Comparison of ENCODE assay signal across 1 cellular context in the genomic region with DNA sequence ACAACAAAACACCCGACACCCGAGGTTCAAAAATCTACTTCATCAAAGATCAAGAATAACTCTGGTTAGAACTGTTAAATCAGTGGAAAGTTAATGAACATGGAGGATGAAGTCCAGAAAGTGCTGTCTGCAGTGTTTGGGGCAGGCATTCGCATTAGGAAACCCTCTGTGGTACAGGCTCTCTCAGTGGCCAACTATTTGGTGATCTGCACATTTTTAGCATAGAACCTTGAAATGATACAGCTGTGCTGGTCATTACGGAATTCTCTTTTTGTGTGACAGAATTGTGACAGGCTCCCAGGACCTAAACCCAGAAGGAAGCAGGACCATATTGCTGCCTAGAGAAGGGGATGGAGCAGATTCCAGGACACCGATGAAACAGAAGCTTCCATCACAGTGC.
TF ChIP-seq lines count a peak whose summit lies in the region.

No MANE protein-coding gene starts in this region.

TF ChIP-seq in IMR-90, 13 proteins besides CTCF, POLR2A, EP300 and RAD21 (continued from another document):
- TF ChIP-seq, protein P1, sequence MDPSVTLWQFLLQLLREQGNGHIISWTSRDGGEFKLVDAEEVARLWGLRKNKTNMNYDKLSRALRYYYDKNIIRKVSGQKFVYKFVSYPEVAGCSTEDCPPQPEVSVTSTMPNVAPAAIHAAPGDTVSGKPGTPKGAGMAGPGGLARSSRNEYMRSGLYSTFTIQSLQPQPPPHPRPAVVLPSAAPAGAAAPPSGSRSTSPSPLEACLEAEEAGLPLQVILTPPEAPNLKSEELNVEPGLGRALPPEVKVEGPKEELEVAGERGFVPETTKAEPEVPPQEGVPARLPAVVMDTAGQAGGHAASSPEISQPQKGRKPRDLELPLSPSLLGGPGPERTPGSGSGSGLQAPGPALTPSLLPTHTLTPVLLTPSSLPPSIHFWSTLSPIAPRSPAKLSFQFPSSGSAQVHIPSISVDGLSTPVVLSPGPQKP (IDR thresholded peaks at IDR 0.05; ENCODE audit: borderline replicate concordance, low read depth, low read length), result no peak
- no peak for TF ChIP-seq FOS (IDR thresholded peaks at IDR 0.05; ENCODE audit: low read depth, low read length)
